Comparison of ENCODE assay signal across 23 cellular contexts in the genomic region with DNA sequence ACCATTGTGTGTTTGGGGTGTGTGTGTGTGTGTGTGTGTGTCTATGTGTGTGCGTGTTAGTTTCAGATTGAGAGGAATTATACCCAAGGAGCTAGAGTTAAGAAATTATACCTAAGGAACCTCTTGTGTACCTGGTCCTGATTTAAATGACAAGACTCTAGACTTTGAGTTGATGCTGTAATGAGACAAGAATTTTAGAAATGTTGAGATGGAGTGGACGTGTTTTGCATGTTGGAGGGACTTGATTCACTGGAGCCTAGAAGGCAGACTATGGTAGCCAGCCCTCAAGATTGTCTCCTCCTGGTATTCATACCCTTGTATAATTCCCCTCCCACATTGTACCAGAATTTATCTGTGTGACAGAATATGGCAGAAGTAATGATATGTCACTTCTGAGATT. TPM values are rescaled to one million over a fixed set of nuclear protein-coding genes. Genes with fewer than 3 reads are reported as not detected.
"Had no signal": no experiment of that assay in that cellular context is flagged by ENCODE, and none has a peak within 500 bp of the region (broad histone marks: within the 10 kb centered on the region; RNA-seq: fewer than 3 reads in every experiment).

No MANE protein-coding gene starts in this region.

- H3K9ac ChIP-seq: neural progenitor cell had no signal

- FAIRE-seq: frontal cortex had no signal

- H3K27ac ChIP-seq: adrenal gland, cardiac muscle cell, neural progenitor cell, right lobe of liver, stomach, VCaP had no signal

- H3K9me3 ChIP-seq: adrenal gland, right lobe of liver, stomach had no signal

- H3K4me2 ChIP-seq: neural progenitor cell had no signal

- H3K36me3 ChIP-seq: adrenal gland, cardiac muscle cell, neural progenitor cell, right lobe of liver, stomach had no signal

- ATAC-seq: activated CD4-positive, CD25-positive, alpha-beta regulatory T cell treated with anti-CD3 and anti-CD28 coated beads, Interleukin-2, amount 50 U/mL, for 24 hours; activated CD8-positive, alpha-beta T cell treated with anti-CD3 and anti-CD28 coated beads for 36 hours; left cardiac atrium; naive thymus-derived CD8-positive, alpha-beta T cell; right lobe of liver; stimulated activated effector memory CD8-positive, alpha-beta T cell treated with anti-CD3 and anti-CD28 coated beads, Interleukin-12 subunit alpha, Interleukin-12 subunit beta, amount 100 ng/mL, for 72 hours; T-cell had no signal

- H3K27me3 ChIP-seq: adrenal gland, cardiac muscle cell, neural progenitor cell, right lobe of liver, stomach had no signal

- H2AFZ ChIP-seq: neural progenitor cell had no signal

- DNase-seq: activated CD4-positive, alpha-beta T cell treated with anti-CD3 and anti-CD28 coated beads, Interleukin-2, amount 10 ng/mL, durations not matched to agents 24 days and 14 days; activated CD8-positive, alpha-beta T cell treated with anti-CD3 and anti-CD28 coated beads for 36 hours; activated gamma-delta T cell treated with Interleukin-2 at 50 U/mL for 16 hours; adrenal gland; cortex of kidney; effector CD4-positive, alpha-beta T cell; hypothalamus; left cardiac atrium; naive thymus-derived CD8-positive, alpha-beta T cell; posterior cingulate gyrus; right lobe of liver; stimulated activated CD4-positive, alpha-beta T cell treated with anti-CD3 and anti-CD28 coated beads, Interleukin-2, amount 100 ng/mL, for 24 hours; stomach; T-cell had no signal

- H3K4me1 ChIP-seq: adrenal gland, right lobe of liver, stomach had no signal

- H3K4me3 ChIP-seq: adrenal gland, cardiac muscle cell, neural progenitor cell, right lobe of liver, skin epidermis, stomach had no signal

RNA-seq across cellular contexts. Expression of a gene that starts 52.4 kb away (rescaled TPM):
- total RNA-seq: activated CD4-positive, alpha-beta T cell treated with anti-CD3 and anti-CD28 coated beads, Interleukin-2, amount 10 ng/mL, durations not matched to agents 24 days and 14 days; activated CD8-positive, alpha-beta T cell treated with anti-CD3 and anti-CD28 coated beads for 36 hours; adrenal gland; cerebellum; naive thymus-derived CD8-positive, alpha-beta T cell; omental fat pad; T-cell had no signal
- polyA plus RNA-seq: naive thymus-derived CD8-positive, alpha-beta T cell had no signal
